ENCODE assay signal across 21 cellular contexts in the genomic region with DNA sequence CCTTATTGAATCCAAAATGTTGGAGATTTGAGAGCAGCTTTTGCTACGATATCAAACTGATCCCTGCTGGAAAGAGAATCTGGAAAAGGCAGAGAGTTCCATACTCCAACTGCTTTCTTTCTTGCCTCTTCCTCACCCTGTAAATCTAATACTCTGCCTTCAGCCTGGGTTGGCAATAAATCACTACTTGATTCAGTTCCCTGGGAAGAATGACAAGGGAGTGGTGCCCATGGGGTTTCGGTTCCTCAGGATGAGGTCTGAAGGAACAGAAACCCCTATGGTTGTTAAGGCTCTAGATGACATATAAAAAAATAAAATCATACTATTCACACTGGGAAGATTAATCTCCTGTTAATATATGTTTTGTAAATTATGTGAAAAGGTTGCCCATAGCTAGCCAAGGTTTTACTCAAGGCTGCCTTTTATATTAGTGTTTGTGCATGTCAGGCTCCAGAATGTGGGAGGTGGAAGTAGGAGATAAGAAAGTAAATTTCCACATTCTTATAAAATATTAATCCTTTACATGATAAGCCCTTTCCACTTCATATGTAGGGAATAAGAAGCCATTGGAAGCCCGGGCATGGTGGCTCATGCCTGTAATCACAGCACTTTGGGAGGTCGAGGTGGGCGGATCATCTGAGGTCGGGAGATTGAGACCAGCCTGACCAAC.
"Had no signal": no experiment of that assay in that cellular context is flagged by ENCODE, and none has a peak within 500 bp of the region (broad histone marks: within the 10 kb centered on the region; RNA-seq: fewer than 3 reads in every experiment).

No MANE protein-coding gene starts in this region.

- H3K36me3 ChIP-seq: esophagus squamous epithelium, thyroid gland, uterus had no signal

- H3K27ac ChIP-seq: esophagus squamous epithelium, thyroid gland, uterus had no signal

- DNase-seq: activated CD4-positive, alpha-beta T cell treated with anti-CD3 and anti-CD28 coated beads for 36 hours; activated CD4-positive, alpha-beta T cell treated with anti-CD3 and anti-CD28 coated beads, Interleukin-2, amount 50 U/mL, for 48 hours; activated gamma-delta T cell; amniotic stem cell; dermis blood vessel endothelial cell; effector memory CD4-positive, alpha-beta T cell; esophagus squamous epithelium; islet precursor cell; midbrain; nucleus accumbens; posterior cingulate gyrus; stimulated activated CD4-positive, alpha-beta T cell treated with anti-CD3 and anti-CD28 coated beads, Interleukin-12 subunit alpha, Interleukin-12 subunit beta, amount 100 ng/mL, for 4 hours; stimulated activated CD4-positive, alpha-beta T cell treated with anti-CD3 and anti-CD28 coated beads, Interleukin-1b, Interleukin-23, amount 100 ng/mL, for 48 hours; stimulated activated CD8-positive, alpha-beta memory T cell treated with anti-CD3 and anti-CD28 coated beads, Interleukin-4, amount 100 ng/mL, for 48 hours; stimulated activated naive CD4-positive, alpha-beta T cell; thyroid gland; uterus had no signal

- H3K27me3 ChIP-seq: thyroid gland, uterus had no signal

- ATAC-seq: activated CD4-positive, alpha-beta T cell treated with anti-CD3 and anti-CD28 coated beads for 36 hours; activated naive CD4-positive, alpha-beta T cell treated with anti-CD3 and anti-CD28 coated beads, Interleukin-2, amount 50 U/mL, for 72 hours; left lobe of liver; WTC11 had no signal

- H3K4me3 ChIP-seq: esophagus squamous epithelium, thyroid gland, uterus had no signal

- H3K4me1 ChIP-seq: esophagus squamous epithelium, thyroid gland, uterus had no signal

- H3K9me3 ChIP-seq: thyroid gland, uterus had no signal

- FAIRE-seq: endothelial cell of umbilical vein had no signal
